ENCODE assay signal across 10 cellular contexts in genomic region chr7:117323585-117323876, GRCh38. TPM values are rescaled to one million over a fixed set of nuclear protein-coding genes. Genes with fewer than 3 reads are reported as not detected.
A peak's percentile ranks its signal among the peaks of the same experiment; 100 is the strongest.
DNase-seq lines count a peak whose midpoint lies in the region; ATAC-seq and TF ChIP-seq lines count a peak whose summit lies in the region.
"Had no signal": no experiment of that assay in that cellular context is flagged by ENCODE, and none has a peak within 500 bp of the region (broad histone marks: within the 10 kb centered on the region; RNA-seq: fewer than 3 reads in every experiment).

No MANE protein-coding gene starts in this region.

- no peak overlapping the region for H3K9ac ChIP-seq in iPS-18a (ENCODE audit: low read length)

- peak; percentile 61 for DNase-seq in H7
- DNase-seq in ascending aorta (ENCODE audit: low spot score in 2 of 2), result no peak
- no peak for DNase-seq in HAP-1 (ENCODE audit: low spot score in 2 of 2)
- no peak for DNase-seq in T-helper 9 cell
- DNase-seq: stimulated activated CD4-positive, alpha-beta T cell treated with anti-CD3 and anti-CD28 coated beads, Interleukin-4, amount 100 ng/mL, for 4 hours had no signal

- H3K4me1 ChIP-seq in ascending aorta (peaks cover 0 to 4% of the 10 kb centered on the region in 2 donors), iPS-18a (ENCODE audit: control insufficient read depth, low read depth, low read length) (peaks cover 4% of the 10 kb centered on the region), HAP-1 (no peaks in the 10 kb centered on the region)

- H3K9me3 ChIP-seq in ascending aorta (no peaks in the 10 kb centered on the region), iPS-18a (ENCODE audit: control insufficient read depth, low read depth, low read length) (no peaks in the 10 kb centered on the region), HAP-1 (no peaks in the 10 kb centered on the region)

- no peaks in the 10 kb centered on the region for H3K36me3 ChIP-seq in H7 (replicated peaks; ENCODE audit: control insufficient read depth, insufficient read depth, low read length)
- no peaks in the 10 kb centered on the region for H3K36me3 ChIP-seq in ascending aorta
- no peaks in the 10 kb centered on the region for H3K36me3 ChIP-seq in iPS-18a (ENCODE audit: control insufficient read depth, low read depth, low read length)
- H3K36me3 ChIP-seq in HAP-1 (replicated peaks), result no peaks in the 10 kb centered on the region

- intact Hi-C loops in ascending aorta (cut with DNase I), result no loop called here

- no peak for ATAC-seq in HG02571 (IDR thresholded peaks at IDR 0.05; ENCODE audit: unreplicated experiment)
- no peak for ATAC-seq in activated CD4-positive, CD25-positive, alpha-beta regulatory T cell treated with anti-CD3 and anti-CD28 coated beads, Interleukin-2, amount 50 U/mL, for 24 hours

- no peak for TF ChIP-seq CTCF in ascending aorta (IDR thresholded peaks at IDR 0.05)

- H3K27ac ChIP-seq in ascending aorta, result no peak overlapping the region
- H3K27ac ChIP-seq in iPS-18a (ENCODE audit: low read length), result no peak overlapping the region
- no peak overlapping the region for H3K27ac ChIP-seq in skin epidermis
- H3K27ac ChIP-seq: epithelial cell of prostate had no signal

- in situ Hi-C loops in HAP-1 (cut with MboI; ENCODE audit: low sequenced_read_pairs), result no loop called here

- H3K4me3 ChIP-seq in H7 (ENCODE audit: insufficient read depth, low read depth, low read length) (peak overlapping the region; percentile 43), ascending aorta (peak overlapping the region; percentile 61 to 67), iPS-18a (ENCODE audit: low read length) (peak overlapping the region; percentile 45), skin epidermis (peak overlapping the region in 5 of 7 experiments; percentile 2 to 38 (median 30)), HAP-1 (no peak overlapping the region)

- peaks cover 76% of the 10 kb centered on the region for H3K27me3 ChIP-seq in H7 (ENCODE audit: control insufficient read depth, insufficient read depth, low read length)
- H3K27me3 ChIP-seq in ascending aorta, result no peaks in the 10 kb centered on the region
- peaks cover 84% of the 10 kb centered on the region for H3K27me3 ChIP-seq in iPS-18a (ENCODE audit: control insufficient read depth, insufficient read depth, low read length)
- H3K27me3 ChIP-seq in HAP-1 (ENCODE audit: low read depth), result peaks cover 59% of the 10 kb centered on the region

RNA-seq across cellular contexts. Expression of gene WNT2, which starts 0.7 kb away (rescaled TPM):
- total RNA-seq in H7 (2014; rRNA removed; shearing (Covaris generic)), result not detected in 2 replicates
- 6.1 TPM for total RNA-seq in ascending aorta
